In the genomic region with DNA sequence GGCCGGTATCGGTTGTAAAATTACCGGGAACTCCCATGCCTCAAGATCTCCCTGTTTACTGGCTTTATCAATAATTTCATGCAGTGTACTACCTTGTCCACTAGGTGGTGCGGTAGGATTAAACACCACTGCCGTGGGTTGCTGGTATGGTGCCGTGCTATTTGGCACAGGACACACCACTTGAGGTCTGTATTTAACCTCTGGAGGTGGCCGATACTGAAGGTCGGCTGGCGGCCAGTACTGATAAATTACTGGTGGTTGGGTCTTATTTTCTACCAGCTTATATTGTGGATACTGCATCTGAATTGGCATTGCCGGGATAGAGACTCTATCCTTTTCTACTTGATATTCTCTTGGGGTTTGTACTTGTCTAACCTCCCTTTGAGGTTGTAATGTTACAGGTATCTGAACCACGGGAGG, we compare ENCODE assay signal across 8 cellular contexts. TPM values are rescaled to one million over a fixed set of nuclear protein-coding genes. Genes with fewer than 3 reads are reported as not detected.
DNase-seq lines count a peak whose midpoint lies in the region; ATAC-seq and TF ChIP-seq lines count a peak whose summit lies in the region.

No MANE protein-coding gene starts in this region.

- H3K4me1 ChIP-seq in esophagus squamous epithelium, result peaks cover 4 to 34% (median 4%) of the 10 kb centered on the region in 3 donors

- H3K27ac ChIP-seq in esophagus squamous epithelium, result peak overlapping the region in 2 of 4 donors; percentile 37 to 43

- WGBS in esophagus squamous epithelium, 2 donors, result 3 to 4% methylated on average over 8 to 11 of the region's 11 CpGs

- H3K27ac Mint-ChIP-seq in natural killer cell treated with Interleukin-12 subunit alpha and Interleukin-12 subunit beta and Interleukin-15 and Interleukin-18, amount 100 ng/mL, for 72 hours, result no peak overlapping the region
- no peak overlapping the region for H3K27ac Mint-ChIP-seq in stimulated activated naive CD8-positive, alpha-beta T cell treated with anti-CD3 and anti-CD28 coated beads, Interleukin-15, Interleukin-2, amounts not matched to agents 100 ng/mL and 50 ng/mL, for 24 hours

- no peaks in the 10 kb centered on the region for H3K36me3 Mint-ChIP-seq in natural killer cell treated with Interleukin-12 subunit alpha and Interleukin-12 subunit beta and Interleukin-15 and Interleukin-18, amount 100 ng/mL, for 72 hours
- H3K36me3 Mint-ChIP-seq in stimulated activated naive CD8-positive, alpha-beta T cell treated with anti-CD3 and anti-CD28 coated beads, Interleukin-15, Interleukin-2, amounts not matched to agents 100 ng/mL and 50 ng/mL, for 24 hours (ENCODE audit: low read depth), result no peaks in the 10 kb centered on the region

- H3K9me3 ChIP-seq in esophagus squamous epithelium, result no peaks in the 10 kb centered on the region

- H3K4me3 Mint-ChIP-seq in natural killer cell treated with Interleukin-12 subunit alpha and Interleukin-12 subunit beta and Interleukin-15 and Interleukin-18, amount 100 ng/mL, for 72 hours, result no peak overlapping the region
- peak overlapping the region; percentile 1 for H3K4me3 Mint-ChIP-seq in stimulated activated naive CD8-positive, alpha-beta T cell treated with anti-CD3 and anti-CD28 coated beads, Interleukin-15, Interleukin-2, amounts not matched to agents 100 ng/mL and 50 ng/mL, for 24 hours

- DNase-seq in AG04449 (ENCODE audit: low read depth, low spot score) (no peak), Kasumi-1 (lab: John Stamatoyannopoulos, UW) (peak; percentile 79 to 83), OCI-M1 (lab: John Stamatoyannopoulos, UW) (peak; percentile 97), activated T-cell treated with anti-CD3 and anti-CD28 coated beads for 48 hours (ENCODE audit: low read depth) (peak; percentile 46), esophagus squamous epithelium (lab: John Stamatoyannopoulos, UW) (peak; percentile 18)
- DNase-seq in natural killer cell treated with Interleukin-12 subunit alpha and Interleukin-12 subunit beta and Interleukin-15 and Interleukin-18, amount 100 ng/mL, for 72 hours (ENCODE audit: low spot score), result peak; percentile 81

- no peaks in the 10 kb centered on the region for H3K27me3 ChIP-seq in esophagus squamous epithelium

- H3K4me3 ChIP-seq in AG04449 (ENCODE audit: low read depth, low read length) (no peak overlapping the region), esophagus squamous epithelium (peak overlapping the region in 3 of 4 donors; percentile 22 to 51 (median 27))

- CTCF ChIA-PET in AG04449 (lab: Yijun Ruan, JAX), result interaction anchor here (0.6 to 3.7 kb wide), 41 partner anchors 10 to 455 kb away, joined by 3 to 48 read pairs (median 4); a partner anchor contains a TSS

- H3K4me1 Mint-ChIP-seq in natural killer cell treated with Interleukin-12 subunit alpha and Interleukin-12 subunit beta and Interleukin-15 and Interleukin-18, amount 100 ng/mL, for 72 hours (ENCODE audit: low read depth in 2 of 2), result peaks cover 0 to 8% of the 10 kb centered on the region in 2 donors
- H3K4me1 Mint-ChIP-seq in stimulated activated naive CD8-positive, alpha-beta T cell treated with anti-CD3 and anti-CD28 coated beads, Interleukin-15, Interleukin-2, amounts not matched to agents 100 ng/mL and 50 ng/mL, for 24 hours (ENCODE audit: low read depth), result peaks cover 12% of the 10 kb centered on the region

- ATAC-seq in GM18909 (IDR thresholded peaks at IDR 0.05; ENCODE audit: poor library complexity, unreplicated experiment), result peak; percentile 72
- peak; percentile 90 for ATAC-seq in natural killer cell treated with Interleukin-12 subunit alpha and Interleukin-12 subunit beta and Interleukin-15 and Interleukin-18, amount 100 ng/mL, for 72 hours

- no peaks in the 10 kb centered on the region for H3K9me3 Mint-ChIP-seq in natural killer cell treated with Interleukin-12 subunit alpha and Interleukin-12 subunit beta and Interleukin-15 and Interleukin-18, amount 100 ng/mL, for 72 hours
- no peaks in the 10 kb centered on the region for H3K9me3 Mint-ChIP-seq in stimulated activated naive CD8-positive, alpha-beta T cell treated with anti-CD3 and anti-CD28 coated beads, Interleukin-15, Interleukin-2, amounts not matched to agents 100 ng/mL and 50 ng/mL, for 24 hours

- TF ChIP-seq CTCF in AG04449 (IDR thresholded peaks at IDR 0.05; ENCODE audit: insufficient read depth, low read length, missing control alignments), result peak; percentile 66
- TF ChIP-seq CTCF in esophagus squamous epithelium (IDR thresholded peaks at IDR 0.05), result peak; percentile 81 to 96 (median 94)

- no peak for TF ChIP-seq POLR2A in esophagus squamous epithelium (IDR thresholded peaks at IDR 0.05)

- no peaks in the 10 kb centered on the region for H3K27me3 Mint-ChIP-seq in natural killer cell treated with Interleukin-12 subunit alpha and Interleukin-12 subunit beta and Interleukin-15 and Interleukin-18, amount 100 ng/mL, for 72 hours
- no peaks in the 10 kb centered on the region for H3K27me3 Mint-ChIP-seq in stimulated activated naive CD8-positive, alpha-beta T cell treated with anti-CD3 and anti-CD28 coated beads, Interleukin-15, Interleukin-2, amounts not matched to agents 100 ng/mL and 50 ng/mL, for 24 hours

- H3K36me3 ChIP-seq in esophagus squamous epithelium, result no peaks in the 10 kb centered on the region

- POLR2A ChIA-PET in AG04449 (lab: Yijun Ruan, JAX), result no interaction called here

- intact Hi-C loops in esophagus squamous epithelium (cut with DNase I), result loop anchor here (10.0 kb wide), 1 partner anchor 243 kb away; no protein-coding TSS in a partner anchor

RNA-seq across cellular contexts. Expression of a gene that starts 14.3 kb away (rescaled TPM):
- not detected for total RNA-seq in esophagus squamous epithelium
- not detected for total RNA-seq in natural killer cell treated with Interleukin-12 subunit alpha and Interleukin-12 subunit beta and Interleukin-15 and Interleukin-18, amount 100 ng/mL, for 72 hours

RNA-seq across cellular contexts. Expression of a gene that starts 22.1 kb away (rescaled TPM):
- total RNA-seq in esophagus squamous epithelium, result 100 to 1,000 TPM in 1 of 4 donors, 10 to 100 TPM in 3; 67.4 to 122 (median 92.2) TPM
- total RNA-seq in natural killer cell treated with Interleukin-12 subunit alpha and Interleukin-12 subunit beta and Interleukin-15 and Interleukin-18, amount 100 ng/mL, for 72 hours, result 100 to 1,000 TPM; 125 to 191 TPM

RNA-seq across cellular contexts. Expression of a gene that starts 27.7 kb away (rescaled TPM):
- total RNA-seq in esophagus squamous epithelium, result 10 to 100 TPM; 10.3 to 24.6 (median 17.7) TPM
- 10 to 100 TPM; 35.4 to 38.2 TPM for total RNA-seq in natural killer cell treated with Interleukin-12 subunit alpha and Interleukin-12 subunit beta and Interleukin-15 and Interleukin-18, amount 100 ng/mL, for 72 hours

RNA-seq across cellular contexts. Expression of a gene that starts 59.0 kb away (rescaled TPM):
- under 1 TPM in 1 of 4 donors, not detected in 3; 0.76 TPM for total RNA-seq in esophagus squamous epithelium
- total RNA-seq in natural killer cell treated with Interleukin-12 subunit alpha and Interleukin-12 subunit beta and Interleukin-15 and Interleukin-18, amount 100 ng/mL, for 72 hours, result 1 to 10 TPM in 1 of 2 donors, under 1 TPM in 1; 0.26 to 1.1 TPM
